In the genomic region with DNA sequence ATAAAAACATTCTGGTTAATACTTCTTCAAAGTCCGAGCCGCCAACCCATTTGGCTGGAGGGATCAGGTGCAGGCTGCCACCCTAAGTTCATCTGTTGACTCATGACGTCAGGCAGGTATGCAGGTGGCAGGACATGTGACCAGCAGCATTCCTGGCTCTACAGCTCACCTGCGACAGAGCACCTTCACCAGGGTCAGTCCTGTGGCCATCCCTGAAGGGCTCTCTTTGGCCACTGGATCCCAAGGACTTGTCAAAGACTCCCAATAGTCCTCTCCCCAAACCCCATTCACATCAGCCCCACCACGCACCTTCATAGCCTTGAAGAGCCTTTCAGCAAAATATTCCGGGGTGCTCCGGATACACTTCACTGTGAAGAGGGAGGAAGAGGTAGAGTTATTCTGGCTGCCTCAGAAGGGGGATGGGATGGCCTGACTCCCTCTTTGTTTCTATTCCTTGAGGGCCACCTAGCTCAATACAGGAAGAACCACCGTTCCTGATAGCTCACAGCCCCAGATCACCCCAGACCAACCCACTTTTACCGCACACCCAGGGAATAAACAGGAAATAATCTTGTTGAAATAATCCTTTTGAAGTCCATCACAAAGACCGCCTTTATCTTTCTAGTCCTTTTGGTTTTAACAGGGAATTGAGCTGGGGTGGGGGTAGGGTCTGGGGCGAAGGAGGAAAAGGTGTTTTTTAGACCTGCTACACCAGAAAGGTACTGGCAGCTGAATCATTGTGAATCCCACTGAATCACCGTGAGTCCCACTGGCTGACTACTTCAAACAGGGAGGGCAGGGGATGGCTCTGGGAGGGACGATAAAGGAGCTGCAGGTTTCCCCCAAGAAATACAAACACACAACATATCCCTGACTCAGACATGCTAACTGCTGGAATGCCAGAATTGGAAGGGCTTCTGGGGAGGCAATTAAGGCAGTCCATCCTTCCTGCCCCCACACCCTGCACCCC, we compare ENCODE assay signal across 10 cellular contexts. TPM values are rescaled to one million over a fixed set of nuclear protein-coding genes. Genes with fewer than 3 reads are reported as not detected.
A peak's percentile ranks its signal among the peaks of the same experiment; 100 is the strongest.
DNase-seq lines count a peak whose midpoint lies in the region; ATAC-seq and TF ChIP-seq lines count a peak whose summit lies in the region.
"Had no signal": no experiment of that assay in that cellular context is flagged by ENCODE, and none has a peak within 500 bp of the region (broad histone marks: within the 10 kb centered on the region; RNA-seq: fewer than 3 reads in every experiment).

No MANE protein-coding gene starts in this region.

- peak overlapping the region; percentile 3 for H3K4me3 ChIP-seq in CD8-positive, alpha-beta memory T cell (ENCODE audit: low read length)
- H3K4me3 ChIP-seq in body of pancreas = no peak overlapping the region

- peak overlapping the region; percentile 77 to 93 (median 83) for H3K27ac Mint-ChIP-seq in CD8-positive, alpha-beta memory T cell
- H3K27ac Mint-ChIP-seq in HFFc6 = 0 out of 2 replicates have a peak overlapping the region, but pooled peaks have one; percentile 2
- H3K27ac Mint-ChIP-seq in nephron progenitor cell = peak overlapping the region; percentile 31

- no peak for TF ChIP-seq CTCF in HFFc6 (IDR thresholded peaks at IDR 0.05)
- TF ChIP-seq CTCF in body of pancreas (IDR thresholded peaks at IDR 0.05) = no peak
- TF ChIP-seq CTCF in nephron progenitor cell (IDR thresholded peaks at IDR 0.05) = no peak

- peak overlapping the region in 2 of 7 donors; percentile 12 to 43 for H3K4me3 Mint-ChIP-seq in CD8-positive, alpha-beta memory T cell
- H3K4me3 Mint-ChIP-seq in HFFc6 (no peak overlapping the region), nephron progenitor cell (no peak overlapping the region)
- H3K4me3 Mint-ChIP-seq: brain had no signal

- no peak for DNase-seq in CD8-positive, alpha-beta memory T cell
- DNase-seq in HFFc6 (no peak), body of pancreas (peak; percentile 61 to 85 (median 80)), nephron progenitor cell (no peak), A172 (ENCODE audit: low spot score) (no peak)
- DNase-seq: DMS 273 treated with DMSO at 0.1 percent for 48 hours had no signal

- no peaks in the 10 kb centered on the region for H3K27me3 ChIP-seq in CD8-positive, alpha-beta memory T cell (ENCODE audit: insufficient read depth, low read length, poor library complexity, severe bottlenecking)
- no peaks in the 10 kb centered on the region for H3K27me3 ChIP-seq in body of pancreas

- H3K36me3 ChIP-seq in CD8-positive, alpha-beta memory T cell (ENCODE audit: insufficient read depth, low read length) = peaks cover 71% of the 10 kb centered on the region
- H3K36me3 ChIP-seq in body of pancreas (replicated peaks in 1 of 2; ENCODE audit: insufficient read depth in 1 of 2, low read depth in 2 of 2) = peaks cover 2 to 4% of the 10 kb centered on the region in 2 donors

- no peaks in the 10 kb centered on the region for H3K9me3 ChIP-seq in CD8-positive, alpha-beta memory T cell (ENCODE audit: low read length)
- no peaks in the 10 kb centered on the region for H3K9me3 ChIP-seq in body of pancreas

- intact Hi-C loops in body of pancreas (cut with DNase I) = no loop called here

- POLR2A ChIA-PET in CD8-positive, alpha-beta memory T cell (lab: Charles Lee) = interaction anchor here (0.7 to 1.2 kb wide), 4 partner anchors 10 to 60 kb away, joined by 3 to 9 read pairs (median 4); no protein-coding TSS in a partner anchor

- ATAC-seq in body of pancreas (peak; percentile 87), HG02981 (IDR thresholded peaks at IDR 0.05; ENCODE audit: unreplicated experiment) (no peak), GM21381 (IDR thresholded peaks at IDR 0.05; ENCODE audit: unreplicated experiment) (no peak), HG03342 (IDR thresholded peaks at IDR 0.05; ENCODE audit: unreplicated experiment) (no peak)

- H3K36me3 Mint-ChIP-seq in CD8-positive, alpha-beta memory T cell = peaks cover 12 to 97% (median 36%) of the 10 kb centered on the region in 3 donors
- H3K36me3 Mint-ChIP-seq in HFFc6 (ENCODE audit: low read depth) = peaks cover 67% of the 10 kb centered on the region
- peaks cover 58% of the 10 kb centered on the region for H3K36me3 Mint-ChIP-seq in nephron progenitor cell (ENCODE audit: low read depth)

- peak in 2 of 3 donors; percentile 34 to 56 for TF ChIP-seq POLR2A in body of pancreas (IDR thresholded peaks at IDR 0.05)

- peaks cover 30% of the 10 kb centered on the region for H3K4me1 ChIP-seq in CD8-positive, alpha-beta memory T cell (ENCODE audit: insufficient read depth, low read length)
- H3K4me1 ChIP-seq in body of pancreas = peaks cover 6% of the 10 kb centered on the region

- CTCF ChIA-PET in CD8-positive, alpha-beta memory T cell (lab: Charles Lee) = interaction anchor here (1.9 to 8.5 kb wide), 2 partner anchors 10 to 36 kb away, joined by 6 to 308 read pairs; no protein-coding TSS in a partner anchor

- WGBS in body of pancreas, 2 donors = 70 to 71% methylated on average over 12 to 13 of the region's 13 CpGs

- peaks cover 31 to 72% (median 72%) of the 10 kb centered on the region in 3 donors for H3K4me1 Mint-ChIP-seq in CD8-positive, alpha-beta memory T cell
- H3K4me1 Mint-ChIP-seq in HFFc6 (ENCODE audit: low read depth) (peaks cover 3% of the 10 kb centered on the region; the same call in 1 of the 2 replicates), nephron progenitor cell (peaks cover 15% of the 10 kb centered on the region)

- H3K27me3 Mint-ChIP-seq in CD8-positive, alpha-beta memory T cell = no peaks in the 10 kb centered on the region
- H3K27me3 Mint-ChIP-seq in HFFc6 (ENCODE audit: insufficient read depth) (peaks cover 4% of the 10 kb centered on the region), nephron progenitor cell (ENCODE audit: low read depth, poor library complexity) (peaks cover 6% of the 10 kb centered on the region)

- no peaks in the 10 kb centered on the region for H3K9me3 Mint-ChIP-seq in CD8-positive, alpha-beta memory T cell
- no peaks in the 10 kb centered on the region for H3K9me3 Mint-ChIP-seq in HFFc6
- no peaks in the 10 kb centered on the region for H3K9me3 Mint-ChIP-seq in nephron progenitor cell
- H3K9me3 Mint-ChIP-seq: brain had no signal

- no peak overlapping the region for H3K27ac ChIP-seq in CD8-positive, alpha-beta memory T cell (ENCODE audit: low read depth, low read length)
- peak overlapping the region; percentile 43 to 65 (median 52) for H3K27ac ChIP-seq in body of pancreas

RNA-seq across cellular contexts. Expression of a gene that starts 26.4 kb away (rescaled TPM):
- 100 to 1,000 TPM; 452 to 459 TPM for total RNA-seq in CD8-positive, alpha-beta memory T cell
- polyA plus RNA-seq in CD8-positive, alpha-beta memory T cell = 351 TPM
- 100 to 1,000 TPM; 507 to 578 (median 546) TPM for total RNA-seq in HFFc6 (2021; fragmentation: NEBNext Ultra II Directional; extraction: Animal tissue kit (Norgen Biotek cat#: 25700))
- 10 to 100 TPM; 60.3 to 60.4 TPM for total RNA-seq in body of pancreas
- total RNA-seq in A172 (2014; rRNA removed; shearing (Covaris generic)) = 424 and 507 TPM in 2 replicates

RNA-seq across cellular contexts. Expression of a gene that starts 50.4 kb away (rescaled TPM):
- 100 to 1,000 TPM; 212 to 213 TPM for total RNA-seq in CD8-positive, alpha-beta memory T cell
- 62.4 TPM for polyA plus RNA-seq in CD8-positive, alpha-beta memory T cell
- 100 to 1,000 TPM in 1 of 6 experiments, 10 to 100 TPM in 5; 81.5 to 105 (median 89.5) TPM for total RNA-seq in HFFc6 (2021; fragmentation: NEBNext Ultra II Directional; extraction: Animal tissue kit (Norgen Biotek cat#: 25700))
- 100 to 1,000 TPM in 1 of 2 donors, 10 to 100 TPM in 1; 89.3 to 111 TPM for total RNA-seq in body of pancreas
- 125 and 132 TPM in 2 replicates for total RNA-seq in A172 (2014; rRNA removed; shearing (Covaris generic))

Comparison
In these comparisons a context has a peak if more than half of its experiments do, and no peak if none do; other contexts are left out.
1. DNase-seq: peak in body of pancreas (4 of 4); none in CD8-positive, alpha-beta memory T cell (0 of 5), HFFc6 (single experiment), nephron progenitor cell (single experiment) and A172 (single experiment).
2. H3K27ac Mint-ChIP-seq: peak in every context shown above with its lines; median percentile 83 in CD8-positive, alpha-beta memory T cell; 31 in nephron progenitor cell; 2 in HFFc6.